ENCODE assay signal across 20 cellular contexts in genomic region chr7:17713584-17713983, GRCh38.
"Had no signal": no experiment of that assay in that cellular context is flagged by ENCODE, and none has a peak within 500 bp of the region (broad histone marks: within the 10 kb centered on the region; RNA-seq: fewer than 3 reads in every experiment).

No MANE protein-coding gene starts in this region.

- H3K27me3 ChIP-seq: dorsolateral prefrontal cortex, heart right ventricle, left lung, neural progenitor cell, right lobe of liver, suprapubic skin, transverse colon had no signal

- ATAC-seq: heart right ventricle; left cardiac atrium; left lung; naive thymus-derived CD4-positive, alpha-beta T cell; right lobe of liver; stimulated activated naive B cell treated with anti-CD40 and anti-IgM and Interleukin-4, amounts not matched to agents 10 μg/mL and 1 μg/mL and 100 μg/mL, for 72 hours had no signal

- DNase-seq: dorsolateral prefrontal cortex; effector CD4-positive, alpha-beta T cell; foreskin melanocyte; glutamatergic neuron; heart right ventricle; hippocampal formation; left cardiac atrium; left lung; mesenchymal stem cell; midbrain; naive thymus-derived CD4-positive, alpha-beta T cell; right lobe of liver; small intestine; stimulated activated CD4-positive, alpha-beta T cell treated with anti-CD3 and anti-CD28 coated beads, Interleukin-15, amount 100 ng/mL, for 24 hours; stimulated activated CD4-positive, alpha-beta T cell treated with anti-CD3 and anti-CD28 coated beads, Interleukin-2, amount 100 ng/mL, for 48 hours; stimulated activated naive B cell treated with anti-CD40 and anti-IgM and Interleukin-4, amounts not matched to agents 10 μg/mL and 1 μg/mL and 100 μg/mL, for 72 hours; transverse colon had no signal

- H3K27ac ChIP-seq: dorsolateral prefrontal cortex, heart right ventricle, left lung, neural progenitor cell, parathyroid adenoma, right lobe of liver, suprapubic skin, transverse colon had no signal

- H3K4me1 ChIP-seq: heart right ventricle, left lung, parathyroid adenoma, suprapubic skin, transverse colon had no signal
